In genomic region chr4:83582289-83582756, GRCh38 we compare ENCODE assay signal across 8 cellular contexts. TPM values are rescaled to one million over a fixed set of nuclear protein-coding genes. Genes with fewer than 3 reads are reported as not detected.
DNase-seq lines count a peak whose midpoint lies in the region; ATAC-seq, FAIRE-seq and TF ChIP-seq lines count a peak whose summit lies in the region.

No MANE protein-coding gene starts in this region.

- 16 to 51% (median 32%) methylated on average over 7 of the region's 7 CpGs for WGBS in small intestine, 3 donors

- no peak for TF ChIP-seq POLR2A in GM12891 (IDR thresholded peaks at IDR 0.05; ENCODE audit: low read depth, low read length)

- H3K27me3 ChIP-seq in small intestine (ENCODE audit: control insufficient read depth in 2 of 2, insufficient read depth in 2 of 2, low read length in 2 of 2), result no peaks in the 10 kb centered on the region

- H3K4me1 ChIP-seq in small intestine (ENCODE audit: control insufficient read depth in 2 of 2, insufficient read depth in 1 of 2, low read depth in 1 of 2, low read length in 1 of 2), result peaks cover 2 to 5% of the 10 kb centered on the region in 2 donors

- ATAC-seq in HG02642 (IDR thresholded peaks at IDR 0.05; ENCODE audit: poor library complexity, unreplicated experiment), result peak; percentile 75
- no peak for ATAC-seq in GM18519 (IDR thresholded peaks at IDR 0.05; ENCODE audit: low FRiP score, unreplicated experiment)

- H3K27ac ChIP-seq in small intestine (ENCODE audit: low read depth in 1 of 2, low read length in 1 of 2), result peak overlapping the region; percentile 9 to 80

- FAIRE-seq in GM12891 (lab: Jason Lieb, UNC) (peak; percentile 87), small intestine (lab: Jason Lieb, UNC) (no peak)

- peaks cover 0 to 1% of the 10 kb centered on the region in 2 donors for H3K36me3 ChIP-seq in small intestine (ENCODE audit: control insufficient read depth in 2 of 2, insufficient read depth in 2 of 2, low read length in 2 of 2)

- H3K4me3 ChIP-seq in small intestine (ENCODE audit: low read depth in 1 of 2, low read length in 2 of 2), result no peak overlapping the region

- DNase-seq in GM12891 (ENCODE audit: insufficient read length, low spot score), result no peak
- DNase-seq in NCI-H460 (ENCODE audit: extremely low read depth, low read depth), result peak; percentile 29
- peak; percentile 81 for DNase-seq in fibroblast of peridontal ligament (ENCODE audit: extremely low read depth)
- peak; percentile 88 for DNase-seq in small intestine
- DNase-seq in stimulated activated CD8-positive, alpha-beta memory T cell treated with anti-CD3 and anti-CD28 coated beads, Interleukin-4, amount 100 ng/mL, for 48 hours, result no peak
- DNase-seq in NCI-H748 (lab: John Stamatoyannopoulos, UW; ENCODE audit: unreplicated experiment), result no peak

- H3K9me3 ChIP-seq in small intestine (ENCODE audit: control insufficient read depth, low read depth), result no peaks in the 10 kb centered on the region

TF ChIP-seq in GM12891, 5 proteins besides CTCF, POLR2A, EP300 and RAD21:
- TF ChIP-seq TAF1 (IDR thresholded peaks at IDR 0.05; ENCODE audit: low read depth, low read length) (no peak), POLR2AphosphoS5 (IDR thresholded peaks at IDR 0.05; ENCODE audit: low read depth, low read length) (no peak), PAX5 (IDR thresholded peaks at IDR 0.05; ENCODE audit: insufficient read depth, low read length, severe bottlenecking) (no peak), POU2F2 (IDR thresholded peaks at IDR 0.05; ENCODE audit: low read depth, low read length) (no peak), SPI1 (IDR thresholded peaks at IDR 0.05; ENCODE audit: low read depth, low read length) (no peak)

RNA-seq across cellular contexts. Expression of gene GPAT3, which starts 46.4 kb away (rescaled TPM):
- 0.17 TPM for polyA plus RNA-seq in GM12891 (2012; ENCODE audit: low read depth, missing spikeins)
- 69.2 and 80.5 TPM in 2 replicates for total RNA-seq in NCI-H460 (2014; rRNA removed; shearing (Covaris generic))
- polyA plus RNA-seq in NCI-H460 (2014; cell fraction: nucleus; rRNA removed), result 60.4 and 66.1 TPM in 2 replicates
- 10 to 100 TPM; 17.0 to 22.4 (median 20.3) TPM for polyA plus RNA-seq in small intestine

Comparison
In these comparisons a context has a peak if more than half of its experiments do, and no peak if none do; other contexts are left out.
1. DNase-seq: peak in NCI-H460 (single experiment), fibroblast of peridontal ligament (single experiment) and small intestine (single experiment); none in GM12891 (single experiment), stimulated activated CD8-positive, alpha-beta memory T cell treated with anti-CD3 and anti-CD28 coated beads, Interleukin-4, amount 100 ng/mL, for 48 hours (single experiment) and NCI-H748 (single experiment).